In the genomic region with DNA sequence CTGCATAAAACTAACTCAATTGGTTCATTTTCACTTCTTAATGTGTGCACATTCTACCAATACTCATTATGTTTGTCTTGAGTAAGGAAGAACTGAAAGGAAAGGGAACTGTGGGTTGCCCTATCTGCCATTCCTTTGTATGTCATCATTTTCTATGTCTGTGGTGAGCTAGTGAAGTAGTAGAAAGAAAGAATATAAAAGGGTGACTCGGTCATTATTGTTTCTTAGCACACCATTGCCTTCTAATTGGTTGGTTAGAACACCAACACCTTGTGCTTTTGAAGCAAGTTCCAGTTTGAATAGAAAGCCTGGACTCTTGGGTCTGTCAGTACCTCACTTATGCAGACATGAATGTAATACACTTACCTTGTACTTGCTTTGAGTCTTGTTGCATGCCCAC, we compare ENCODE assay signal across 18 cellular contexts.
"Had no signal": no experiment of that assay in that cellular context is flagged by ENCODE, and none has a peak within 500 bp of the region (broad histone marks: within the 10 kb centered on the region; RNA-seq: fewer than 3 reads in every experiment).

No MANE protein-coding gene starts in this region.

- DNase-seq: activated CD4-positive, alpha-beta T cell treated with anti-CD3 and anti-CD28 coated beads, Interleukin-2, amount 50 U/mL, for 48 hours; activated naive CD8-positive, alpha-beta T cell treated with anti-CD3 and anti-CD28 coated beads, Interleukin-2, amount 10 ng/mL, durations not matched to agents 7 days and 5 days; activated T-cell treated with anti-CD3 and anti-CD28 coated beads, Interleukin-2, amount 50 U/mL, for 72 hours; aorta; effector CD4-positive, alpha-beta T cell; hippocampal formation; left cardiac atrium; lower lobe of right lung; naive B cell; pancreas; stimulated activated CD4-positive, alpha-beta T cell treated with anti-CD3 and anti-CD28 coated beads, Interleukin-4, amount 100 ng/mL, for 4 hours; stimulated activated naive CD8-positive, alpha-beta T cell treated with anti-CD3 and anti-CD28 coated beads, Interleukin-15, amount 100 ng/mL, for 72 hours; T-helper 2 cell; testis; upper lobe of right lung had no signal

- H3K36me3 ChIP-seq: cardiac muscle cell, gastroesophageal sphincter, lower lobe of right lung, pancreas, upper lobe of right lung had no signal

- H3K27me3 ChIP-seq: cardiac muscle cell, gastroesophageal sphincter, pancreas, testis, upper lobe of right lung had no signal

- H3K4me3 ChIP-seq: cardiac muscle cell, coronary artery, gastroesophageal sphincter, lower lobe of right lung, pancreas, testis, upper lobe of right lung had no signal

- H3K27ac ChIP-seq: cardiac muscle cell, coronary artery, gastroesophageal sphincter, lower lobe of right lung, pancreas, testis, upper lobe of right lung had no signal

- ATAC-seq: activated T-cell treated with anti-CD3 and anti-CD28 coated beads, Interleukin-2, amount 50 U/mL, for 72 hours; gastroesophageal sphincter; left cardiac atrium; lower lobe of right lung; pancreas; stimulated activated naive CD8-positive, alpha-beta T cell treated with anti-CD3 and anti-CD28 coated beads, Interleukin-15, amount 100 ng/mL, for 72 hours; upper lobe of right lung had no signal
